ENCODE assay signal across 8 cellular contexts in the genomic region with DNA sequence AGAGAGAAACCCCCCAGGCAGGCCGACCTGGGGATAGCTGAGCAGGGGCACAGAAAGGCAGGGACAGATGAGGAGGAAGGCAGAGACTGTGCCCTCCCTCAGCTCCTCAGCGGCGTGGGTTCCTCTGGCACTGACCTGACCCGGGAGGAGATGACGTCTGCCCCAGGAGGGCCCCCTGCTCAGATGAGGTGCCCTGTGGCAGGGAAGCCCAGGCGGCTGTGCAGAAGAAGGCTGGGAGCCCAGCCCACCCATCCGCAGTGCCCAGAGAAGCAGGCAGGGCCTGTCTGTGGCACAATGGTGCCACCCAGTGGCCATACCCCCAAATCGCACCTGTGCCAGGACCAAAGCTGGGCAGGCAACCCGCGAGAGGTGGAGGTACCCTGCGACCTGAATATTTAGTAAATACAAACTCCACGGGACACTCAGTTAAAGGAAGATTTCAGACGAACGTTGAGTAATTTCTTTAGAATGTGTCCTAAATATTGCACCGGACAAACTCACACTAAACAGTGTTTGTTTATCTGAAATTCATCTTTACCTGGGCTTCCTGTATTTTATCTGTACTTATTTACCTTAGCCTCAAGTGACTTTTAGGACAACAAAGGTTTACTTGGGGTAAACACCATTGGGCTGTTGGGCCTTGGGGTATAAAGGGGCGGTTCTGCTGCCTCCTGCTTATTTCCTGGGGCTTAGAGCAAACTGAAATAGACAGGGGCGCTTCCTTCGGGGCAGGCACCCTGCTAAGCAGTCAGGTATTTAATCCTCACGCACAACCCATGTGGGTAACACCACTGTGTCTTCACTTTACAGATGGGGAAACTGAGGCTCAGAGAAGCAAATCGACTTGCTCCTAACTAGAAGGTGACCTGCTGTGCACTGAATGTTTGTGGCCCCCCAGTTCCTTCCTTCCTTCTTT. TPM values are rescaled to one million over a fixed set of nuclear protein-coding genes. Genes with fewer than 3 reads are reported as not detected.
DNase-seq lines count a peak whose midpoint lies in the region; ATAC-seq and TF ChIP-seq lines count a peak whose summit lies in the region.

No MANE protein-coding gene starts in this region.

- CTCF ChIA-PET in HEK293 (lab: Yijun Ruan, JAX) = interaction anchor here (0.6 to 2.1 kb wide), 16 partner anchors 8 to 1510 kb away, joined by 3 to 17 read pairs (median 4); no protein-coding TSS in a partner anchor

- ATAC-seq in memory B cell (ENCODE audit: low read depth) = peak; percentile 64

- H3K27ac ChIP-seq in HEK293 (ENCODE audit: extremely low read depth, low read depth, low read length) (no peak overlapping the region), dorsolateral prefrontal cortex (no peak overlapping the region)

- H3K9me3 ChIP-seq in HEK293 (ENCODE audit: control insufficient read depth, insufficient read depth, low read depth, low read length) = no peaks in the 10 kb centered on the region

- no peaks in the 10 kb centered on the region for H3K4me1 Mint-ChIP-seq in activated CD4-positive, alpha-beta T cell treated with anti-CD3 and anti-CD28 coated beads, Interleukin-2, amount 10 ng/mL, durations not matched to agents 24 days and 14 days
- H3K4me1 Mint-ChIP-seq in memory B cell = no peaks in the 10 kb centered on the region

- intact Hi-C loops in activated CD4-positive, alpha-beta T cell treated with anti-CD3 and anti-CD28 coated beads, Interleukin-2, amount 10 ng/mL, durations not matched to agents 24 days and 14 days (cut with micrococcal nuclease) = no loop called here
- intact Hi-C loops in dorsolateral prefrontal cortex (cut with DNase I) = loop anchor here in 1 of 2 donors (10.0 kb wide), 1 partner anchor 443 kb away; no protein-coding TSS in a partner anchor

- POLR2A ChIA-PET in HEK293 (lab: Yijun Ruan, JAX) = no interaction called here

- H3K36me3 Mint-ChIP-seq in activated CD4-positive, alpha-beta T cell treated with anti-CD3 and anti-CD28 coated beads, Interleukin-2, amount 10 ng/mL, durations not matched to agents 24 days and 14 days (ENCODE audit: low read depth) = no peaks in the 10 kb centered on the region
- no peaks in the 10 kb centered on the region for H3K36me3 Mint-ChIP-seq in memory B cell

- DNase-seq in NCI-H1436 (lab: John Stamatoyannopoulos, UW) (peak; percentile 2), NCI-H1436 treated with DMSO at 0.1 percent for 48 hours (lab: John Stamatoyannopoulos, UW) (no peak), NAMALWA (ENCODE audit: low spot score) (peak; percentile 82), dorsolateral prefrontal cortex (peak in 9 of 10 donors; percentile 44 to 86 (median 69)), memory B cell (ENCODE audit: low spot score in 2 of 2) (peak; percentile 27 to 60)
- peak; percentile 91 for DNase-seq in activated CD4-positive, alpha-beta T cell treated with anti-CD3 and anti-CD28 coated beads, Interleukin-2, amount 10 ng/mL, durations not matched to agents 24 days and 14 days
- DNase-seq in stimulated activated CD8-positive, alpha-beta memory T cell treated with anti-CD3 and anti-CD28 coated beads, Interleukin-15, amount 100 ng/mL, for 48 hours (ENCODE audit: low read depth in 2 of 2) = peak; percentile 39 to 49

- peaks cover 0 to 33% (median 10%) of the 10 kb centered on the region in 45 donors for H3K27me3 ChIP-seq in dorsolateral prefrontal cortex

- peak; percentile 82 for TF ChIP-seq CTCF in HEK293 (tag by site-specific recombination; IDR thresholded peaks at IDR 0.05)
- TF ChIP-seq CTCF in dorsolateral prefrontal cortex (IDR thresholded peaks at IDR 0.05 in 54 of 56, conservative IDR thresholded peaks at IDR 0.05 in 2 of 56; ENCODE audit: low read depth in 1 of 56, partially characterized antibody in 56 of 56) = peak; percentile 67 to 96 (median 87)

- H3K4me1 ChIP-seq in HEK293 (ENCODE audit: control insufficient read depth, insufficient read depth, low read length) = no peaks in the 10 kb centered on the region

- no peak overlapping the region for H3K27ac Mint-ChIP-seq in activated CD4-positive, alpha-beta T cell treated with anti-CD3 and anti-CD28 coated beads, Interleukin-2, amount 10 ng/mL, durations not matched to agents 24 days and 14 days
- H3K27ac Mint-ChIP-seq in memory B cell = peak overlapping the region; percentile 73

- H3K4me3 ChIP-seq in HEK293 (ENCODE audit: low read depth, low read length) (no peak overlapping the region), dorsolateral prefrontal cortex (no peak overlapping the region)

- no peak overlapping the region for H3K4me3 Mint-ChIP-seq in activated CD4-positive, alpha-beta T cell treated with anti-CD3 and anti-CD28 coated beads, Interleukin-2, amount 10 ng/mL, durations not matched to agents 24 days and 14 days
- no peak overlapping the region for H3K4me3 Mint-ChIP-seq in memory B cell

- H3K36me3 ChIP-seq in HEK293 (ENCODE audit: control insufficient read depth in 2 of 2, insufficient read depth in 1 of 2, low read length in 2 of 2) = no peaks in the 10 kb centered on the region

- H3K27me3 Mint-ChIP-seq in activated CD4-positive, alpha-beta T cell treated with anti-CD3 and anti-CD28 coated beads, Interleukin-2, amount 10 ng/mL, durations not matched to agents 24 days and 14 days = no peaks in the 10 kb centered on the region
- H3K27me3 Mint-ChIP-seq in memory B cell = peaks cover 13% of the 10 kb centered on the region

- H3K9me3 Mint-ChIP-seq in activated CD4-positive, alpha-beta T cell treated with anti-CD3 and anti-CD28 coated beads, Interleukin-2, amount 10 ng/mL, durations not matched to agents 24 days and 14 days = peaks cover under 1% of the 10 kb centered on the region
- H3K9me3 Mint-ChIP-seq in memory B cell = peaks cover 2% of the 10 kb centered on the region

TF ChIP-seq in HEK293, 187 proteins besides CTCF, POLR2A, EP300 and RAD21:
- peak; percentile 20; the same call in 1 of the 2 replicates for TF ChIP-seq HIC1 (tag by site-specific recombination; IDR thresholded peaks at IDR 0.05)
- TF ChIP-seq ZNF664 (tag by site-specific recombination; IDR thresholded peaks at IDR 0.05) = no peak
- peak; percentile 86 for TF ChIP-seq ZNF654 (tag by site-specific recombination; IDR thresholded peaks at IDR 0.05; ENCODE audit: low read depth)
- no peak for TF ChIP-seq ZNF629 (tag by site-specific recombination; IDR thresholded peaks at IDR 0.05)
- no peak for TF ChIP-seq ZNF184 (tag by site-specific recombination; IDR thresholded peaks at IDR 0.05)
- no peak for TF ChIP-seq ZNF214 (tag by site-specific recombination; IDR thresholded peaks at IDR 0.05; ENCODE audit: borderline replicate concordance)
- TF ChIP-seq ZNF645 (tag by site-specific recombination; IDR thresholded peaks at IDR 0.05) = no peak
- TF ChIP-seq ZBTB17 (tag by site-specific recombination; IDR thresholded peaks at IDR 0.05) = 0 out of 2 replicates have a peak, but pooled peaks have one; percentile 26
- TF ChIP-seq ZBTB20 (tag by site-specific recombination; IDR thresholded peaks at IDR 0.05) = peak; percentile 91
- TF ChIP-seq ZNF596 (tag by site-specific recombination; IDR thresholded peaks at IDR 0.05) = 0 out of 2 replicates have a peak, but pooled peaks have one; percentile 33
- peak; percentile 50 for TF ChIP-seq GLIS2 (tag by site-specific recombination; IDR thresholded peaks at IDR 0.05)
- no peak for TF ChIP-seq TCF7L2 (IDR thresholded peaks at IDR 0.05; ENCODE audit: borderline replicate concordance, low read depth, low read length)
- peak; percentile 47; the same call in 1 of the 2 replicates for TF ChIP-seq GLIS1 (tag by site-specific recombination; IDR thresholded peaks at IDR 0.05)
- TF ChIP-seq ZNF623 (tag by site-specific recombination; IDR thresholded peaks at IDR 0.05) = no peak

RNA-seq across cellular contexts. Expression of gene HMX1, which starts 46.5 kb away (rescaled TPM):
- not detected in 2 replicates for total RNA-seq in activated CD4-positive, alpha-beta T cell treated with anti-CD3 and anti-CD28 coated beads, Interleukin-2, amount 10 ng/mL, durations not matched to agents 24 days and 14 days
- total RNA-seq in dorsolateral prefrontal cortex = 1 to 10 TPM in 60 of 120 experiments, under 1 TPM in 59, not detected in 1; 0.28 to 3.6 (median 1.0) TPM
